1 cellular context compared by ENCODE assay signal in genomic region chr11:119336744-119337469, GRCh38.
TF ChIP-seq lines count a peak whose summit lies in the region.

No MANE protein-coding gene starts in this region.

TF ChIP-seq in HepG2, 621 proteins besides CTCF, POLR2A, EP300 and RAD21:
- TF ChIP-seq TERF1 (CRISPR knock-in tag; IDR thresholded peaks at IDR 0.05), result no peak
- TF ChIP-seq ZC3H13 (CRISPR knock-in tag; IDR thresholded peaks at IDR 0.05), result peak; percentile 12; the same call in 1 of the 2 replicates
